In the genomic region with DNA sequence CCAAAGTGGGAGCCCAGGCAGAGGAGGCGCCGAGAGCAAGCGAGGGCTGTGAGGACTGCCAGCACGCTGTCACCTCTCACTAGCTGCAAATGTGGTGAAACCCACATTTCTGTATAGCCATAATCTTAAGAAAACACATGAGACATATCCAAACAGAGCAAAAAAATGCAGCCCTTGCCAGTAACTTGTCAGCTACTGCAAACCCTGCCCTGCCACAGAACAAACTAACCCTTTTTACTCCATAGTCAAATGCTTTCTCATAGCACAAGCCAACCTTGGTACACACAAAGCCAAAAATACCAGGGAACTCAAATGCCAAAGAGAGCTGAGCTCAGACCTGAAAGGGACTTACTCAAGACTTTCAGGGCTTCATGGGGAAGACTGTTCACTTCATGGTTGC, we compare ENCODE assay signal across 25 cellular contexts. TPM values are rescaled to one million over a fixed set of nuclear protein-coding genes. Genes with fewer than 3 reads are reported as not detected.
DNase-seq lines count a peak whose midpoint lies in the region; ATAC-seq, FAIRE-seq and TF ChIP-seq lines count a peak whose summit lies in the region.
"Had no signal": no experiment of that assay in that cellular context is flagged by ENCODE, and none has a peak within 500 bp of the region (broad histone marks: within the 10 kb centered on the region; RNA-seq: fewer than 3 reads in every experiment).

No MANE protein-coding gene starts in this region.

- H3K9me3 Mint-ChIP-seq in endothelial cell (ENCODE audit: unreplicated experiment) (no peaks in the 10 kb centered on the region), T-cell (peaks cover 10 to 12% (median 10%) of the 10 kb centered on the region in 3 donors)

- H2AFZ ChIP-seq in GM23248 = no peak overlapping the region
- H2AFZ ChIP-seq: GM23338 had no signal

- intact Hi-C loops in pancreas (cut with DNase I) = no loop called here

- H3K4me3 ChIP-seq in GM23248 = no peak overlapping the region
- H3K4me3 ChIP-seq in pancreas = no peak overlapping the region
- H3K4me3 ChIP-seq: GM23338 had no signal

- H3K4me3 Mint-ChIP-seq in endothelial cell (ENCODE audit: unreplicated experiment) (peak overlapping the region; percentile 45), T-cell (no peak overlapping the region)
- H3K4me3 Mint-ChIP-seq: CD4-positive, CD25-positive, alpha-beta regulatory T cell; CD8-positive, alpha-beta memory T cell; GM23338; IgD-negative memory B cell had no signal

- DNase-seq in GM23248 = peak; percentile 6
- DNase-seq in astrocyte of the hippocampus (ENCODE audit: low read depth, low spot score) = peak; percentile 48
- DNase-seq in endothelial cell (ENCODE audit: low spot score) = no peak
- peak in 2 of 6 donors; percentile 28 to 39 for DNase-seq in pancreas
- DNase-seq in T-cell = no peak
- DNase-seq: BE2C; C1 segment of cervical spinal cord; CD4-positive, CD25-positive, alpha-beta regulatory T cell; CD8-positive, alpha-beta memory T cell; COR-L47; DMS 273 treated with DMSO at 0.1 percent for 48 hours; DMS53; DND-41; HCEC 1CT had no signal

- CTCF ChIA-PET in T-cell (lab: Charles Lee) = no interaction called here

- no peaks in the 10 kb centered on the region for H3K36me3 ChIP-seq in GM23248 (ENCODE audit: low read depth)
- H3K36me3 ChIP-seq in pancreas = no peaks in the 10 kb centered on the region
- H3K36me3 ChIP-seq: BE2C had no signal

- H3K4me1 ChIP-seq in GM23248 (ENCODE audit: insufficient read depth) (no peaks in the 10 kb centered on the region), pancreas (no peaks in the 10 kb centered on the region)
- H3K4me1 ChIP-seq: BE2C had no signal

- H3K9me2 ChIP-seq in GM23248 (ENCODE audit: insufficient read depth) = no peaks in the 10 kb centered on the region

- H3K27me3 ChIP-seq in GM23248 (replicated peaks; ENCODE audit: insufficient read depth) (no peaks in the 10 kb centered on the region), pancreas (no peaks in the 10 kb centered on the region)
- H3K27me3 ChIP-seq: BE2C had no signal

- H3K27me3 Mint-ChIP-seq in endothelial cell (ENCODE audit: unreplicated experiment) (no peaks in the 10 kb centered on the region), T-cell (peaks cover 0 to 3% of the 10 kb centered on the region in 2 donors)
- H3K27me3 Mint-ChIP-seq: CD4-positive, CD25-positive, alpha-beta regulatory T cell; CD8-positive, alpha-beta memory T cell; IgD-negative memory B cell had no signal

- H3K79me2 ChIP-seq in GM23248 (ENCODE audit: insufficient read depth) = no peaks in the 10 kb centered on the region

- peaks cover 11% of the 10 kb centered on the region for H3K36me3 Mint-ChIP-seq in endothelial cell (ENCODE audit: low read depth, unreplicated experiment)
- H3K36me3 Mint-ChIP-seq in T-cell = no peaks in the 10 kb centered on the region
- H3K36me3 Mint-ChIP-seq: CD4-positive, CD25-positive, alpha-beta regulatory T cell; IgD-negative memory B cell had no signal

- no peak for FAIRE-seq in pancreas (lab: Jason Lieb, UNC)
- FAIRE-seq: G401.6, GM12891, GM19239, H54, HepG2, HTR-8/SVneo had no signal

- WGBS in GM23248 (ENCODE audit: low coverage in 1 of 2, low lambda C conversion rate in 2 of 2, missing lambda C conversion rate in 2 of 2), 2 experiments = 68 to 69% methylated on average over 2 to 4 of the region's 4 CpGs
- WGBS in pancreas, 2 donors = 39 to 75% methylated on average over 4 of the region's 4 CpGs

- no peak for TF ChIP-seq CTCF in endothelial cell (IDR thresholded peaks at IDR 0.05; ENCODE audit: unreplicated experiment)
- TF ChIP-seq CTCF in pancreas (IDR thresholded peaks at IDR 0.05) = no peak

- H3K4me2 ChIP-seq in GM23248 (ENCODE audit: unreplicated experiment) = no peak overlapping the region
- H3K4me2 ChIP-seq: GM23338 had no signal

- H3F3A ChIP-seq in GM23248 (ENCODE audit: insufficient read depth) = no peaks in the 10 kb centered on the region

- in situ Hi-C loops in GM23248 (cut with MboI) = no loop called here

- H3K27ac ChIP-seq in GM23248 = no peak overlapping the region
- H3K27ac ChIP-seq in pancreas = no peak overlapping the region

- no peaks in the 10 kb centered on the region for H3K9me3 ChIP-seq in GM23248 (ENCODE audit: low read depth)
- no peaks in the 10 kb centered on the region for H3K9me3 ChIP-seq in pancreas
- H3K9me3 ChIP-seq: BE2C had no signal

- ATAC-seq in pancreas = peak; percentile 44 to 96 (median 78)
- ATAC-seq in GM21381 (IDR thresholded peaks at IDR 0.05; ENCODE audit: unreplicated experiment) = no peak
- ATAC-seq in SK-N-SH treated with all-trans-retinoic acid at 6 μM for 48 hours = no peak
- ATAC-seq in T-cell (replicated peaks in 1 of 4) = no peak
- no peak for ATAC-seq in HG02970 (IDR thresholded peaks at IDR 0.05; ENCODE audit: low FRiP score, unreplicated experiment)
- ATAC-seq: GM23338, HepG2 had no signal

- H4K20me1 ChIP-seq in GM23248 (ENCODE audit: insufficient read depth) = no peaks in the 10 kb centered on the region

- H3K9ac ChIP-seq in GM23248 = no peak overlapping the region

- POLR2A ChIA-PET in T-cell (lab: Charles Lee) = no interaction called here

- H3K4me1 Mint-ChIP-seq in endothelial cell (ENCODE audit: unreplicated experiment) (no peaks in the 10 kb centered on the region), T-cell (no peaks in the 10 kb centered on the region)
- H3K4me1 Mint-ChIP-seq: CD4-positive, CD25-positive, alpha-beta regulatory T cell; CD8-positive, alpha-beta memory T cell; GM23338; IgD-negative memory B cell had no signal

- no peak overlapping the region for H3K27ac Mint-ChIP-seq in endothelial cell (ENCODE audit: unreplicated experiment)
- no peak overlapping the region for H3K27ac Mint-ChIP-seq in T-cell
- H3K27ac Mint-ChIP-seq: GM23338, IgD-negative memory B cell had no signal

TF ChIP-seq in SK-N-SH treated with all-trans-retinoic acid at 6 μM for 48 hours, 23 proteins besides CTCF, POLR2A, EP300 and RAD21:
- TF ChIP-seq TCF4 (CRISPR knock-in tag; IDR thresholded peaks at IDR 0.05; ENCODE audit: borderline replicate concordance) = no peak
- TF ChIP-seq ZFP30 (CRISPR knock-in tag; IDR thresholded peaks at IDR 0.05) = no peak
- TF ChIP-seq PPARA (CRISPR knock-in tag; IDR thresholded peaks at IDR 0.05; ENCODE audit: borderline replicate concordance) = no peak
- no peak for TF ChIP-seq ZC3H10 (CRISPR knock-in tag; IDR thresholded peaks at IDR 0.05)
- TF ChIP-seq TSHZ2 (CRISPR knock-in tag; IDR thresholded peaks at IDR 0.05) = no peak
- TF ChIP-seq TOX (CRISPR knock-in tag; IDR thresholded peaks at IDR 0.05; ENCODE audit: borderline replicate concordance) = no peak
- no peak for TF ChIP-seq ARNTL (CRISPR knock-in tag; IDR thresholded peaks at IDR 0.05; ENCODE audit: borderline replicate concordance, low read depth)
- no peak for TF ChIP-seq ESRRG (CRISPR knock-in tag; IDR thresholded peaks at IDR 0.05)
- no peak for TF ChIP-seq SNAI2 (CRISPR knock-in tag; IDR thresholded peaks at IDR 0.05)
- no peak for TF ChIP-seq ZNF565 (CRISPR knock-in tag; conservative IDR thresholded peaks at IDR 0.05; ENCODE audit: low read depth)
- no peak for TF ChIP-seq GLIS3 (CRISPR knock-in tag; IDR thresholded peaks at IDR 0.05)
- no peak for TF ChIP-seq ZNF8 (CRISPR knock-in tag; IDR thresholded peaks at IDR 0.05)
TF ChIP-seq in SK-N-SH treated with all-trans-retinoic acid at 6 μM for 48 hours: peak in this region for 0.

RNA-seq across cellular contexts. Expression of gene NXF3, which starts 14.9 kb away (rescaled TPM):
- 13.6 and 31.4 TPM in 2 replicates for total RNA-seq in GM23248 (2014; rRNA removed; shearing (Covaris generic))
- polyA plus RNA-seq in GM23248 (2016; fragmentation: Nextera tagmentation; extraction: Ambion mirVana) (6.6 and 7.9 TPM in 2 replicates), pancreas (1 to 10 TPM in 1 of 2 donors, under 1 TPM in 1; 0.57 to 1.3 TPM)
- total RNA-seq in endothelial cell (ENCODE audit: unreplicated experiment) (1.3 TPM), pancreas (under 1 TPM in 4 of 6 donors, not detected in 2; 0.14 to 0.87 (median 0.39) TPM), T-cell (not detected)
- total RNA-seq: CD4-positive, CD25-positive, alpha-beta regulatory T cell; CD8-positive, alpha-beta memory T cell; GM23338; HepG2 had no signal
- polyA plus RNA-seq: CD4-positive, CD25-positive, alpha-beta regulatory T cell; CD8-positive, alpha-beta memory T cell; GM23338; IgD-negative memory B cell had no signal

RNA-seq across cellular contexts. Expression of gene BEX1, which starts 43.9 kb away (rescaled TPM):
- 73.0 and 91.8 TPM in 2 replicates for total RNA-seq in GM23248 (2014; rRNA removed; shearing (Covaris generic))
- polyA plus RNA-seq in GM23248 (2016; fragmentation: Nextera tagmentation; extraction: Ambion mirVana) (79.4 and 79.9 TPM in 2 replicates), pancreas (100 to 1,000 TPM in 1 of 2 donors, 10 to 100 TPM in 1; 52.1 to 263 TPM)
- total RNA-seq in endothelial cell (ENCODE audit: unreplicated experiment) (60.3 TPM), pancreas (10 to 100 TPM; 13.5 to 43.5 (median 22.3) TPM), T-cell (1 to 10 TPM in 1 of 5 donors, under 1 TPM in 3, not detected in 1; 0.33 to 1.4 (median 0.56) TPM)
- polyA plus RNA-seq: IgD-negative memory B cell had no signal

Comparison
In these comparisons a context has a peak if more than half of its experiments do, and no peak if none do; other contexts are left out.
1. DNase-seq: peak in GM23248 (single experiment) and astrocyte of the hippocampus (single experiment); none in endothelial cell (single experiment) and T-cell (0 of 34).
2. ATAC-seq: peak in pancreas (4 of 4); none in GM21381 (single experiment), SK-N-SH treated with all-trans-retinoic acid at 6 μM for 48 hours (single experiment), T-cell (0 of 4) and HG02970 (single experiment).
3. RNA of gene BEX1, which starts 43.9 kb away (total RNA-seq): 73.0 to 91.8 TPM in GM23248, 60.3 TPM in endothelial cell (single experiment) and 13.5 to 43.5 TPM in pancreas; 0.33 to 1.4 TPM in T-cell; every median in the first group is over 4 times any median in the second.